ENCODE assay signal across 8 cellular contexts in genomic region chr13:97433727-97434416, GRCh38. TPM values are rescaled to one million over a fixed set of nuclear protein-coding genes. Genes with fewer than 3 reads are reported as not detected.
A peak's percentile ranks its signal among the peaks of the same experiment; 100 is the strongest.
DNase-seq lines count a peak whose midpoint lies in the region; ATAC-seq and TF ChIP-seq lines count a peak whose summit lies in the region.

Gene RAP2A (plus strand): TSS chr13:97434169. CDS start chr13:97434471, 302 bp downstream.

- peak; percentile 58 for TF ChIP-seq POLR2A in Raji (IDR thresholded peaks at IDR 0.05; ENCODE audit: insufficient read depth, low read depth, low read length)

- no peaks in the 10 kb centered on the region for H3K27me3 ChIP-seq in DOHH2 (ENCODE audit: control insufficient read depth, low read length)

- H3K27ac Mint-ChIP-seq in nephron, result peak within 1 kb of the TSS; percentile 93 to 99 (median 98)

- TF ChIP-seq CTCF in DOHH2 (IDR thresholded peaks at IDR 0.05; ENCODE audit: low read depth, low read length, poor library complexity, severe bottlenecking), result no peak
- TF ChIP-seq CTCF in fibroblast of pulmonary artery (IDR thresholded peaks at IDR 0.05; ENCODE audit: low read length, missing control alignments), result no peak
- TF ChIP-seq CTCF in nephron (IDR thresholded peaks at IDR 0.05; ENCODE audit: unreplicated experiment in 3 of 3), result no peak

- no peaks in the 10 kb centered on the region for H4K20me1 ChIP-seq in DOHH2 (ENCODE audit: control insufficient read depth, insufficient read depth, low read depth, low read length)

- H3K4me3 ChIP-seq in DOHH2 (ENCODE audit: low read length), result peak within 1 kb of the TSS; percentile 99
- peak within 1 kb of the TSS; percentile 90 for H3K4me3 ChIP-seq in fibroblast of pulmonary artery (replicated peaks; ENCODE audit: low read depth, low read length)

- peaks cover 38% of the 10 kb centered on the region for H3K4me1 Mint-ChIP-seq in nephron

- no peaks in the 10 kb centered on the region for H3K27me3 Mint-ChIP-seq in nephron (ENCODE audit: low read depth)

- peaks cover 19% of the 10 kb centered on the region for H3K4me1 ChIP-seq in DOHH2 (ENCODE audit: control insufficient read depth, low read length)

- H3K4me3 Mint-ChIP-seq in nephron, result peak within 1 kb of the TSS; percentile 96 to 98 (median 98)

- 0 out of 2 replicates have a peak, but pooled peaks cover 2% of the 10 kb centered on the region for H3F3A ChIP-seq in DOHH2 (ENCODE audit: control insufficient read depth, insufficient read depth)

- peak; percentile 67 for ATAC-seq in stimulated activated naive CD8-positive, alpha-beta T cell treated with anti-CD3 and anti-CD28 coated beads, Interleukin-15, Interleukin-2, amounts not matched to agents 100 U/mL and 50 U/mL, for 24 hours

- no peaks in the 10 kb centered on the region for H3K9me3 ChIP-seq in DOHH2 (ENCODE audit: control insufficient read depth, insufficient read depth, low read length)

- H3K36me3 Mint-ChIP-seq in nephron (ENCODE audit: low read depth), result no peaks in the 10 kb centered on the region

- H3K79me2 ChIP-seq in DOHH2 (ENCODE audit: control insufficient read depth, low read length), result peaks cover 32% of the 10 kb centered on the region

- DNase-seq in H4 (ENCODE audit: low spot score) (peak; percentile 83), LoVo (ENCODE audit: low spot score) (peak; percentile 93), fibroblast of pulmonary artery (ENCODE audit: low read depth) (peak; percentile 95)
- DNase-seq in activated T-helper 9 cell treated with anti-CD3 and anti-CD28 coated beads, Interleukin-2, amount 50 U/mL, for 16 hours (ENCODE audit: low read depth), result peak; percentile 84
- peak; percentile 90 for DNase-seq in stimulated activated naive CD8-positive, alpha-beta T cell treated with anti-CD3 and anti-CD28 coated beads, Interleukin-15, Interleukin-2, amounts not matched to agents 100 U/mL and 50 U/mL, for 24 hours

- H3K9me3 Mint-ChIP-seq in nephron, result no peaks in the 10 kb centered on the region

- H3K4me2 ChIP-seq in DOHH2 (ENCODE audit: low read length), result peak within 1 kb of the TSS; percentile 99

- peaks cover 5% of the 10 kb centered on the region; the same call in 1 of the 2 replicates for H3K36me3 ChIP-seq in DOHH2 (ENCODE audit: control insufficient read depth, low read length)

- H3K27ac ChIP-seq in DOHH2 (ENCODE audit: low read depth, low read length), result peak within 1 kb of the TSS; percentile 90

- H3K9me2 ChIP-seq in DOHH2 (replicated peaks; ENCODE audit: control insufficient read depth, low read length), result no peaks in the 10 kb centered on the region

RNA-seq across cellular contexts. Expression of gene RAP2A, which starts in this region (rescaled TPM):
- 17.6 and 19.0 TPM in 2 replicates for total RNA-seq in H4 (2014; rRNA removed; shearing (Covaris generic))

Comparison
In these comparisons a context has a peak if more than half of its experiments do, and no peak if none do; other contexts are left out.
1. Peak in every context shown above with its lines: DNase-seq, ATAC-seq, H3K4me3 ChIP-seq and H3K27ac ChIP-seq.